24 cellular contexts compared by ENCODE assay signal in the genomic region with DNA sequence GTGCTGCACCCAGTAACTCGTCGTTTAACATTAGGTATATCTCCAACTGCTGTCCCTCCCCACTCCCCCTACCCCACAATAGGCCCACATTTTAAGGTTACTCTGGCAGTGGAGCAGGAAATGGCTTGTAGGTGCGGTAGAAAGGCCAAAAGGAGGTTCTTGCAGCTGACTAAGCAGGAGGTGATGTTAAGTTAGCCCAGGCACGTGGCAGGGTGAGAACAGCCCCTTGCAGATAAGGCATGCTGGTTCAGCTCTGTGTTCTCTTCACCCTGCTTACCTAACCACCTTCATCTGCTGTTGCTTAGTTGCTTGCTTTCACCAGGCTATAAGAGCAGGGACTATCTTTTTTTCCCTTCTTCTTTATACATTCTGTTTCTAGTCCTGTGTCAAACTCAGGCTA.
"Had no signal": no experiment of that assay in that cellular context is flagged by ENCODE, and none has a peak within 500 bp of the region (broad histone marks: within the 10 kb centered on the region; RNA-seq: fewer than 3 reads in every experiment).

No MANE protein-coding gene starts in this region.

- H3K36me3 Mint-ChIP-seq: IgD-negative memory B cell, T-cell had no signal

- H3K27ac ChIP-seq: HL-60, KMS-11, SJSA1, SK-N-MC had no signal

- DNase-seq: Kasumi-1, MV-4-11, NCI-H1048, NCI-H1105, NCI-H1417, NCI-H1436 treated with DMSO at 0.1 percent for 48 hours, NCI-H1694, NCI-H187 treated with DMSO at 0.1 percent for 48 hours, NCI-H2029 treated with DMSO at 0.1 percent for 48 hours, NCI-H2171 treated with DMSO at 0.1 percent for 48 hours, NCI-H524, NCI-H526 treated with DMSO at 0.1 percent for 48 hours, NCI-H774, Right ventricle myocardium superior, RPMI8226, SIG-M5, SW 1271, T-cell had no signal

- H3K4me3 ChIP-seq: K562, SJSA1, SK-N-MC had no signal

- H3K9ac ChIP-seq: KMS-11 had no signal

- H3K4me1 Mint-ChIP-seq: IgD-negative memory B cell, T-cell had no signal

- H3K27me3 ChIP-seq: SJSA1 had no signal

- H3K4me3 Mint-ChIP-seq: IgD-negative memory B cell, T-cell had no signal

- H3K36me3 ChIP-seq: SJSA1 had no signal

- H3K27me3 Mint-ChIP-seq: IgD-negative memory B cell, T-cell had no signal

- H3K4me1 ChIP-seq: SJSA1 had no signal

- ATAC-seq: K562, T-cell had no signal

- H3K27ac Mint-ChIP-seq: IgD-negative memory B cell, T-cell had no signal

- H3K4me2 ChIP-seq: KMS-11 had no signal
